ENCODE assay signal across 8 cellular contexts in the genomic region with DNA sequence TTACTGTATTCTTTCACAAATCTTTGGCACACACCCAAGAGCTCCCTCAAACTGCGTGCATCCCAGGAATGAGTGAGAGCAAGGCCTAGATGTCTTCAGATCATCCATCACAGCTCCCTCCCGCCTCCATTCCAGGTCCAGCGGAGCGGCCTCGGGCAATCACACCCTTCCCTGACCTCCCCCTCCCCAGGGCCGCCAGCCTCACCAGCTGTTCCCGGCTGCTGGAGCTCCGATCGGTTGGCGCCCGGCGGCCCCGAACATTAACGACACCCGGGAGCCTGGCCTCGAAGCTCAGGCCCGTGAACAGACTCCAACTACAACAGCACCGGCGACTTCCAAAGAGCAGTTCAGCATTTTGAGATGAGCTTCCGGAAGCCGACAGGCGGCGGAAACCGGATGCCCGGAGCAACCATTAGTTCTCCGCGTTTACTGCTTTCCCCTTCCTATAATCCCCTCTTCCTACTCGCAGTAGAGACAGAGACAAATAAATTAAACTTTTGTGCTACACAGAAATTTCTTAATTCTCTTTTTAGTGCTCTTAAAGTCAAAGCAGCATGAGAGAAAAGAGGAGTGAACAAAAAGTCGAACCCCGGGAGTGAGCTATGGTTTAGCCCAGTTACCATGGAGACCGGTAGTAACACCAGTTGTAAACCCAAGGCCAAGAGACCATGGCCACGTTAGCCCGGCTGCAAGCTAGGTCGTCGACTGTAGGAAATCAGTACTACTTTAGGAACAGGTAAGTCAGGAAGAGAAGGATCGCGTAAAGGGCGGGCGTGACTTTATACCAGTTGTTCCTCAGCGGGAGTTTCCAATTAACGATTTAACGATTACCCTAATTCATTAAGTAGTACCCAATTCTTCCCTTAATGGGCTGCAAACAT. TPM values are rescaled to one million over a fixed set of nuclear protein-coding genes. Genes with fewer than 3 reads are reported as not detected.
DNase-seq lines count a peak whose midpoint lies in the region; ATAC-seq and TF ChIP-seq lines count a peak whose summit lies in the region.

A gene (minus strand): TSS at position 380 of the 881 bp plus-strand sequence. CDS start 119 bp downstream, at position 261.
A gene with protein sequence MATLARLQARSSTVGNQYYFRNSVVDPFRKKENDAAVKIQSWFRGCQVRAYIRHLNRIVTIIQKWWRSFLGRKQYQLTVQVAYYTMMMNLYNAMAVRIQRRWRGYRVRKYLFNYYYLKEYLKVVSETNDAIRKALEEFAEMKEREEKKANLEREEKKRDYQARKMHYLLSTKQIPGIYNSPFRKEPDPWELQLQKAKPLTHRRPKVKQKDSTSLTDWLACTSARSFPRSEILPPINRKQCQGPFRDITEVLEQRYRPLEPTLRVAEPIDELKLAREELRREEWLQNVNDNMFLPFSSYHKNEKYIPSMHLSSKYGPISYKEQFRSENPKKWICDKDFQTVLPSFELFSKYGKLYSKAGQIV (plus strand): TSS at position 634 of the 881 bp plus-strand sequence. CDS start 35 bp downstream, at position 669.

- no peak for TF ChIP-seq EP300 in esophagus muscularis mucosa (IDR thresholded peaks at IDR 0.05)

- H3K36me3 ChIP-seq in PC-3 (ENCODE audit: low read depth, low read length) (no peaks in the 10 kb centered on the region), esophagus muscularis mucosa (no peaks in the 10 kb centered on the region), muscle layer of duodenum (ENCODE audit: control insufficient read depth in 1 of 2, insufficient read depth in 2 of 2, low read length in 2 of 2) (no peaks in the 10 kb centered on the region)

- no peaks in the 10 kb centered on the region for H3F3A ChIP-seq in PC-3 (ENCODE audit: low read length, unreplicated experiment)

- intact Hi-C loops in PC-3 (cut with micrococcal nuclease): loop anchor here (2.0 to 5.0 kb wide), 2 partner anchors 30 to 116 kb away; no protein-coding TSS in a partner anchor
- intact Hi-C loops in esophagus muscularis mucosa (cut with DNase I): no loop called here

- peak within 1 kb of the TSS; percentile 97 for H3K4me2 ChIP-seq in PC-3 (ENCODE audit: low read length)

- POLR2A ChIA-PET in PC-3 (lab: Charles Lee; ENCODE audit: unreplicated experiment): interaction anchor here (0.5 to 1.6 kb wide), 8 partner anchors 10 to 882 kb away, joined by 3 to 9 read pairs (median 4); no protein-coding TSS in a partner anchor

- 0 out of 2 replicates have a peak, but pooled peaks have one; percentile 13 for TF ChIP-seq CTCF in PC-3 (conservative IDR thresholded peaks at IDR 0.05; ENCODE audit: low read depth, low read length)
- TF ChIP-seq CTCF in esophagus muscularis mucosa (IDR thresholded peaks at IDR 0.05): peak; percentile 17 to 50 (median 31)

- no peak for TF ChIP-seq POLR2A in esophagus muscularis mucosa (IDR thresholded peaks at IDR 0.05; ENCODE audit: low read depth)

- peaks cover 49% of the 10 kb centered on the region for H3K79me2 ChIP-seq in PC-3 (ENCODE audit: low read length)

- 1% methylated on average over 36 of the region's 42 CpGs for WGBS in esophagus muscularis mucosa

- DNase-seq in DMS53 treated with DMSO at 0.1 percent for 48 hours (lab: John Stamatoyannopoulos, UW; ENCODE audit: unreplicated experiment) (peak; percentile 99), PC-3 (peak; percentile 89), esophagus muscularis mucosa (ENCODE audit: extremely low spot score) (peak; percentile 96)
- DNase-seq in activated T-cell treated with anti-CD3 and anti-CD28 coated beads, Interleukin-2, amount 50 U/mL, for 24 hours: peak; percentile 78
- peak; percentile 41 for DNase-seq in stimulated activated CD8-positive, alpha-beta memory T cell treated with anti-CD3 and anti-CD28 coated beads, Interleukin-7, amount 100 ng/mL, for 24 hours (ENCODE audit: low read depth)

- H3K4me3 ChIP-seq in PC-3 (ENCODE audit: low read length) (peak within 1 kb of the TSS; percentile 83), esophagus muscularis mucosa (peak within 1 kb of the TSS; percentile 68 to 86 (median 76)), muscle layer of duodenum (ENCODE audit: low read depth in 1 of 2, low read length in 2 of 2) (peak within 1 kb of the TSS; percentile 72 to 75)

- peaks cover 13% of the 10 kb centered on the region for H4K20me1 ChIP-seq in PC-3 (ENCODE audit: low read length)

- H3K36me3 Mint-ChIP-seq in IgD-negative memory B cell: no peaks in the 10 kb centered on the region
- H3K36me3 Mint-ChIP-seq in activated T-cell treated with anti-CD3 and anti-CD28 coated beads, Interleukin-2, amount 50 U/mL, for 24 hours (ENCODE audit: low read depth): peaks cover 10% of the 10 kb centered on the region

- peak within 1 kb of the TSS; percentile 88 for H2AFZ ChIP-seq in PC-3 (ENCODE audit: low read length)

- H3K9me3 Mint-ChIP-seq in IgD-negative memory B cell: no peaks in the 10 kb centered on the region
- H3K9me3 Mint-ChIP-seq in activated T-cell treated with anti-CD3 and anti-CD28 coated beads, Interleukin-2, amount 50 U/mL, for 24 hours: no peaks in the 10 kb centered on the region

- peak within 1 kb of the TSS; percentile 95 for H3K9ac ChIP-seq in PC-3 (ENCODE audit: low read length)

- BruUV-seq in PC-3 (replicated peaks; lab: Mats Ljungman, UMichigan): no TSS peak

- peak within 1 kb of the TSS; percentile 92 to 100 (median 98) for H3K4me3 Mint-ChIP-seq in IgD-negative memory B cell
- H3K4me3 Mint-ChIP-seq in activated T-cell treated with anti-CD3 and anti-CD28 coated beads, Interleukin-2, amount 50 U/mL, for 24 hours: peak within 1 kb of the TSS; percentile 91

- H3K27ac ChIP-seq in PC-3 (ENCODE audit: low read length): peak within 1 kb of the TSS; percentile 82
- peak within 1 kb of the TSS; percentile 83 to 88 (median 85) for H3K27ac ChIP-seq in esophagus muscularis mucosa (replicated peaks in 1 of 4)
- peak within 1 kb of the TSS; percentile 97 for H3K27ac ChIP-seq in muscle layer of duodenum (ENCODE audit: low read length)

- H3K4me1 ChIP-seq in PC-3 (ENCODE audit: insufficient read depth, low read length): peaks cover 33% of the 10 kb centered on the region
- peaks cover 10 to 48% (median 38%) of the 10 kb centered on the region in 4 donors for H3K4me1 ChIP-seq in esophagus muscularis mucosa
- peaks cover 0 to 30% of the 10 kb centered on the region in 2 donors for H3K4me1 ChIP-seq in muscle layer of duodenum (ENCODE audit: control insufficient read depth in 1 of 2, insufficient read depth in 2 of 2, low read length in 2 of 2)

- H3K27me3 ChIP-seq in PC-3 (ENCODE audit: low read length) (no peaks in the 10 kb centered on the region), esophagus muscularis mucosa (no peaks in the 10 kb centered on the region), muscle layer of duodenum (ENCODE audit: low read depth, low read length) (no peaks in the 10 kb centered on the region)

- CTCF ChIA-PET in PC-3 (lab: Charles Lee): interaction anchor here (0.6 to 0.7 kb wide), 2 partner anchors 41 to 535 kb away, joined by 3 to 4 read pairs; no protein-coding TSS in a partner anchor

- ATAC-seq in GM21576 (IDR thresholded peaks at IDR 0.05; ENCODE audit: unreplicated experiment) (peak; percentile 98), PC-3 (peak; percentile 90)

- H3K9me2 ChIP-seq in PC-3 (replicated peaks; ENCODE audit: low read length): no peaks in the 10 kb centered on the region

- H3K27me3 Mint-ChIP-seq in IgD-negative memory B cell: peaks cover 1% of the 10 kb centered on the region
- H3K27me3 Mint-ChIP-seq in activated T-cell treated with anti-CD3 and anti-CD28 coated beads, Interleukin-2, amount 50 U/mL, for 24 hours: peaks cover 10% of the 10 kb centered on the region

- peak within 1 kb of the TSS; percentile 98 to 100 (median 100) for H3K27ac Mint-ChIP-seq in IgD-negative memory B cell
- peak within 1 kb of the TSS; percentile 99 for H3K27ac Mint-ChIP-seq in activated T-cell treated with anti-CD3 and anti-CD28 coated beads, Interleukin-2, amount 50 U/mL, for 24 hours

- peaks cover 9 to 27% (median 14%) of the 10 kb centered on the region in 3 donors for H3K4me1 Mint-ChIP-seq in IgD-negative memory B cell
- H3K4me1 Mint-ChIP-seq in activated T-cell treated with anti-CD3 and anti-CD28 coated beads, Interleukin-2, amount 50 U/mL, for 24 hours (ENCODE audit: low read depth): peaks cover 40% of the 10 kb centered on the region

- H3K9me3 ChIP-seq in PC-3 (ENCODE audit: low read length): no peaks in the 10 kb centered on the region
- H3K9me3 ChIP-seq in esophagus muscularis mucosa: no peaks in the 10 kb centered on the region
- no peaks in the 10 kb centered on the region for H3K9me3 ChIP-seq in muscle layer of duodenum (ENCODE audit: control insufficient read depth in 1 of 2, low read length in 2 of 2)

RNA-seq across cellular contexts. Expression of the first gene that starts in this region (rescaled TPM):
- 2.9 TPM for polyA plus RNA-seq in IgD-negative memory B cell
- total RNA-seq in PC-3 (2014; rRNA removed): 11.9 and 17.2 TPM in 2 replicates
- 10 to 100 TPM; 10.0 to 15.7 (median 13.2) TPM for total RNA-seq in esophagus muscularis mucosa

RNA-seq across cellular contexts. Expression of the second gene that starts in this region (rescaled TPM):
- polyA plus RNA-seq in IgD-negative memory B cell: not detected
- total RNA-seq in PC-3 (2014; rRNA removed) (3.3 and 3.8 TPM in 2 replicates), esophagus muscularis mucosa (under 1 TPM; 0.42 to 0.69 (median 0.48) TPM)

Comparison
In these comparisons a context has a peak if more than half of its experiments do, and no peak if none do; other contexts are left out.
1. Peak in every context shown above with its lines: DNase-seq, ATAC-seq, H3K4me3 ChIP-seq and H3K27ac ChIP-seq.
2. DNase-seq: peak in every context shown above with its lines; median percentile 99 in DMS53 treated with DMSO at 0.1 percent for 48 hours; 96 in esophagus muscularis mucosa; 89 in PC-3; 78 in activated T-cell treated with anti-CD3 and anti-CD28 coated beads, Interleukin-2, amount 50 U/mL, for 24 hours; 41 in stimulated activated CD8-positive, alpha-beta memory T cell treated with anti-CD3 and anti-CD28 coated beads, Interleukin-7, amount 100 ng/mL, for 24 hours.